ENCODE assay signal across 18 cellular contexts in the genomic region with DNA sequence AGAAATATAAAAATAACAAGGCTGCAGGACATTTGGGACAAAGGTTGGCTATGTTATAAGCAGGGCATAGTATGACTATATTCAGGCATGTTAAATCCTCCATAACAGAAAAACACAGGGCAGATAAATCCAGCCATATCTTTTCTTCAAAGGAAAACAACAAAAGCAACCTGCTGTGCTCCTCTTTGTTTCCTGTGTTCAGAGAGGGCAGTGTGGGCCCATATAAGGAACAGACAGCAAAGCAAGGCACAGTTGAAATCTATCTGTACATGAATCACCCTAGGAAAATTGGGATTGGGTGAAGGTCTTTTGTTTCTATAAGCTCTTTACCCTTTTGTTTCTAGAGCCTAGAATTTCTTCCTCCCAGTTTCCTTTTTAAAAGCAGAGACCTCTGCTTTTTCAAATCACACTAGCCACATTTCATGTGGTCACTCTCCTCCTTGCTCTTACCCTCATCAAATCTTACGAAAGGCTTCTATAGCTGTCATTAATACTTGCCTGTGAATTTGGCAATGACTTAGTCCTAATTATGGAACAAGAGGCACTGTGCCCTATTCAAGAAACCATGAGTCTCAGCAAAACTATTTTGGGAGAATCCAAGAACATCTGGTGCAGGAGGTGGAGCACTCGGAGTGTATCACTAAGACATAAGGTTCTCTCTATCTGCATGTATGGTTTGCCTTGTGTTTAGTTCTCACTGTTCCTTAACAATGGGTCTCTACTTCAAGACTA. TPM values are rescaled to one million over a fixed set of nuclear protein-coding genes. Genes with fewer than 3 reads are reported as not detected.
A peak's percentile ranks its signal among the peaks of the same experiment; 100 is the strongest.
DNase-seq lines count a peak whose midpoint lies in the region; ATAC-seq lines count a peak whose summit lies in the region.
"Had no signal": no experiment of that assay in that cellular context is flagged by ENCODE, and none has a peak within 500 bp of the region (broad histone marks: within the 10 kb centered on the region; RNA-seq: fewer than 3 reads in every experiment).

No MANE protein-coding gene starts in this region.

- peaks cover 5% of the 10 kb centered on the region for H3K36me3 ChIP-seq in CD4-positive, alpha-beta memory T cell (ENCODE audit: insufficient read depth, low read length)
- H3K36me3 ChIP-seq: left ventricle myocardium inferior had no signal

- DNase-seq in CD4-positive, alpha-beta memory T cell, result peak in 2 of 5 donors; percentile 16
- DNase-seq in HCEC 1CT (peak; percentile 36), OCI-M2 (lab: John Stamatoyannopoulos, UW; ENCODE audit: unreplicated experiment) (no peak), GM19240 (ENCODE audit: insufficient read length, low spot score) (no peak)
- DNase-seq: activated CD4-positive, alpha-beta T cell treated with anti-CD3 and anti-CD28 coated beads for 1 hour; Caco-2; caudate nucleus; hypothalamus; left ventricle myocardium inferior; NCI-H1048; NCI-H2227 treated with DMSO at 0.1 percent for 48 hours; occipital lobe had no signal

- no peaks in the 10 kb centered on the region for H3K27me3 ChIP-seq in CD4-positive, alpha-beta memory T cell (ENCODE audit: insufficient read depth, low read length)
- H3K27me3 ChIP-seq in mononuclear cell (ENCODE audit: insufficient read depth, low read length), result no peaks in the 10 kb centered on the region

- peaks cover 0 to 10% (median 5%) of the 10 kb centered on the region in 8 donors for H3K9me3 Mint-ChIP-seq in CD4-positive, alpha-beta memory T cell
- no peaks in the 10 kb centered on the region for H3K9me3 Mint-ChIP-seq in activated naive CD8-positive, alpha-beta T cell (ENCODE audit: low read depth)

- H3K27ac ChIP-seq in CD4-positive, alpha-beta memory T cell (ENCODE audit: low read depth, low read length), result peak overlapping the region; percentile 10
- H3K27ac ChIP-seq: left ventricle myocardium inferior had no signal

- peaks cover 27 to 34% of the 10 kb centered on the region in 2 donors for H3K36me3 Mint-ChIP-seq in CD4-positive, alpha-beta memory T cell
- H3K36me3 Mint-ChIP-seq in activated naive CD8-positive, alpha-beta T cell, result peaks cover 12% of the 10 kb centered on the region

- ATAC-seq in HG03378 (IDR thresholded peaks at IDR 0.05; ENCODE audit: unreplicated experiment) (no peak), GM21367 (IDR thresholded peaks at IDR 0.05; ENCODE audit: unreplicated experiment) (no peak)

- H3K27me3 Mint-ChIP-seq in CD4-positive, alpha-beta memory T cell, result no peaks in the 10 kb centered on the region
- no peaks in the 10 kb centered on the region for H3K27me3 Mint-ChIP-seq in activated naive CD8-positive, alpha-beta T cell

- peaks cover 54% of the 10 kb centered on the region for H3K4me1 ChIP-seq in CD4-positive, alpha-beta memory T cell (ENCODE audit: insufficient read depth, low read length)
- H3K4me1 ChIP-seq in mononuclear cell (ENCODE audit: insufficient read depth, low read length), result peaks cover 26% of the 10 kb centered on the region
- H3K4me1 ChIP-seq: Caco-2, left ventricle myocardium inferior had no signal

- peak overlapping the region; percentile 83 to 96 (median 88) for H3K4me3 Mint-ChIP-seq in CD4-positive, alpha-beta memory T cell
- peak overlapping the region; percentile 47 for H3K4me3 Mint-ChIP-seq in activated naive CD8-positive, alpha-beta T cell

- peaks cover 45 to 88% (median 63%) of the 10 kb centered on the region in 4 donors for H3K4me1 Mint-ChIP-seq in CD4-positive, alpha-beta memory T cell
- H3K4me1 Mint-ChIP-seq in activated naive CD8-positive, alpha-beta T cell (ENCODE audit: low read depth), result peaks cover 65% of the 10 kb centered on the region

- intact Hi-C loops in CD4-positive, alpha-beta memory T cell (cut with micrococcal nuclease), result loop anchor here (1.0 to 5.0 kb wide), 3 partner anchors 42 to 160 kb away; partner anchors contain the start of gene GZMK

- peak overlapping the region in 6 of 7 donors; percentile 12 to 91 (median 64) for H3K27ac Mint-ChIP-seq in CD4-positive, alpha-beta memory T cell
- H3K27ac Mint-ChIP-seq in activated naive CD8-positive, alpha-beta T cell, result no peak overlapping the region

- CTCF ChIA-PET in CD4-positive, alpha-beta memory T cell (lab: Charles Lee; ENCODE audit: partially characterized antibody), result interaction anchor here (0.7 to 9.9 kb wide), 21 partner anchors 10 to 212 kb away, joined by 3 to 92 read pairs (median 5); partner anchors contain the start of gene GPX8

- H3K9me3 ChIP-seq in CD4-positive, alpha-beta memory T cell (ENCODE audit: control insufficient read depth in 1 of 2, low read length in 2 of 2), result no peaks in the 10 kb centered on the region
- H3K9me3 ChIP-seq in mononuclear cell (ENCODE audit: low read depth, low read length), result no peaks in the 10 kb centered on the region
- H3K9me3 ChIP-seq: Caco-2 had no signal

- H3K4me3 ChIP-seq in CD4-positive, alpha-beta memory T cell (ENCODE audit: low read length in 2 of 2), result peak overlapping the region in 1 of 2 donors; percentile 36
- H3K4me3 ChIP-seq in mononuclear cell (ENCODE audit: low read length), result peak overlapping the region; percentile 35
- H3K4me3 ChIP-seq: left ventricle myocardium inferior had no signal

- POLR2A ChIA-PET in CD4-positive, alpha-beta memory T cell (lab: Charles Lee; ENCODE audit: partially characterized antibody), result interaction anchor here (0.8 to 5.3 kb wide), 12 partner anchors 8 to 160 kb away, joined by 3 to 39 read pairs (median 6); partner anchors contain the start of gene GZMK

RNA-seq across cellular contexts. Expression of gene GZMA, which starts 1.8 kb away (rescaled TPM):
- 10 to 100 TPM; 25.0 to 28.2 TPM for total RNA-seq in CD4-positive, alpha-beta memory T cell
- 100 to 1,000 TPM; 199 to 230 TPM for polyA plus RNA-seq in CD4-positive, alpha-beta memory T cell
- total RNA-seq in mononuclear cell, result 34.8 TPM
- total RNA-seq: Caco-2, epithelial cell of proximal tubule, occipital lobe, OCI-LY7 had no signal

RNA-seq across cellular contexts. Expression of gene GPX8, which starts 55.8 kb away (rescaled TPM):
- not detected for total RNA-seq in CD4-positive, alpha-beta memory T cell
- not detected for polyA plus RNA-seq in CD4-positive, alpha-beta memory T cell
- total RNA-seq in mononuclear cell, result 0.10 TPM
- total RNA-seq: OCI-LY7 had no signal
